Comparison of ENCODE assay signal across 25 cellular contexts in genomic region chr12:61739925-61740324, GRCh38.
"Had no signal": no experiment of that assay in that cellular context is flagged by ENCODE, and none has a peak within 500 bp of the region (broad histone marks: within the 10 kb centered on the region; RNA-seq: fewer than 3 reads in every experiment).

No MANE protein-coding gene starts in this region.

- ATAC-seq: psoas muscle; right cardiac atrium; right lobe of liver; stimulated activated effector memory CD8-positive, alpha-beta T cell treated with anti-CD3 and anti-CD28 coated beads, Interleukin-12 subunit alpha, Interleukin-12 subunit beta, amount 100 ng/mL, for 72 hours; stimulated activated naive B cell treated with anti-CD40 and anti-IgM and Interleukin-4, amounts not matched to agents 10 μg/mL and 1 μg/mL and 100 μg/mL, for 72 hours had no signal

- H3K27ac ChIP-seq: neural progenitor cell, ovary, parathyroid adenoma, psoas muscle, right lobe of liver, sigmoid colon, stomach, thoracic aorta, thyroid gland, tibial nerve, upper lobe of left lung, vagina had no signal

- H3K9ac ChIP-seq: neural progenitor cell, parathyroid adenoma had no signal

- FAIRE-seq: small intestine, urothelium cell line had no signal

- H3K4me3 ChIP-seq: neural progenitor cell, ovary, psoas muscle, right lobe of liver, sigmoid colon, stomach, thoracic aorta, thyroid gland, tibial nerve, upper lobe of left lung, vagina had no signal

- H3K27me3 ChIP-seq: neural progenitor cell, ovary, right lobe of liver, sigmoid colon, stomach, thyroid gland, tibial nerve, upper lobe of left lung, vagina had no signal

- H3K9me3 ChIP-seq: ovary, psoas muscle, right lobe of liver, sigmoid colon, stomach, thoracic aorta, thyroid gland, tibial nerve, upper lobe of left lung, vagina had no signal

- H3K4me1 ChIP-seq: neural progenitor cell, parathyroid adenoma, psoas muscle, right lobe of liver, sigmoid colon, stomach, thyroid gland, tibial nerve, upper lobe of left lung, vagina had no signal

- H2AFZ ChIP-seq: neural progenitor cell, parathyroid adenoma had no signal

- H3K4me2 ChIP-seq: neural progenitor cell had no signal

- DNase-seq: occipital lobe; ovary; posterior cingulate gyrus; psoas muscle; right cardiac atrium; right lobe of liver; sigmoid colon; small intestine; stimulated activated CD4-positive, alpha-beta T cell treated with anti-CD3 and anti-CD28 coated beads, Interleukin-15, amount 100 ng/mL, for 24 hours; stimulated activated CD4-positive, alpha-beta T cell treated with anti-CD3 and anti-CD28 coated beads, Interleukin-2, amount 100 ng/mL, for 24 hours; stimulated activated CD4-positive, alpha-beta T cell treated with anti-CD3 and anti-CD28 coated beads, Interleukin-2, amount 100 ng/mL, for 48 hours; stimulated activated CD4-positive, alpha-beta T cell treated with anti-CD3 and anti-CD28 coated beads, Interleukin-4, amount 100 ng/mL, for 24 hours; stimulated activated naive B cell treated with anti-CD40 and anti-IgM and Interleukin-4, amounts not matched to agents 10 μg/mL and 1 μg/mL and 100 μg/mL, for 72 hours; stimulated activated naive CD4-positive, alpha-beta T cell treated with Interleukin-2 at 50 U/mL for 16 hours; stomach; thyroid gland; trophoblast cell; upper lobe of left lung had no signal

- H3K36me3 ChIP-seq: neural progenitor cell, ovary, right lobe of liver, sigmoid colon, stomach, thoracic aorta, thyroid gland, tibial nerve, upper lobe of left lung, vagina had no signal

- H3K79me2 ChIP-seq: parathyroid adenoma had no signal
